Comparison of ENCODE assay signal across 2 cellular contexts in genomic region chr1:212413902-212414327, GRCh38.
TF ChIP-seq lines count a peak whose summit lies in the region.

No MANE protein-coding gene starts in this region.

TF ChIP-seq in A549, 52 proteins besides CTCF, POLR2A, EP300 and RAD21:
- TF ChIP-seq CHD2 (IDR thresholded peaks at IDR 0.05; ENCODE audit: low read length, partially characterized antibody) (no peak), SMC3 (IDR thresholded peaks at IDR 0.05) (no peak)
TF ChIP-seq in A549: peak in this region for 0.

TF ChIP-seq in K562, 482 proteins besides CTCF, POLR2A, EP300 and RAD21 (continued from another document and continues in another):
- TF ChIP-seq MAFK (IDR thresholded peaks at IDR 0.05; ENCODE audit: low read length) (no peak), ZNF511 (CRISPR knock-in tag; IDR thresholded peaks at IDR 0.05) (no peak), HMGXB4 (CRISPR knock-in tag; IDR thresholded peaks at IDR 0.05) (0 out of 2 replicates have a peak, but pooled peaks have one; percentile 20), ZNF23 (CRISPR knock-in tag; IDR thresholded peaks at IDR 0.05) (no peak), SIN3A (IDR thresholded peaks at IDR 0.05; ENCODE audit: borderline replicate concordance in 2 of 2, control insufficient read depth in 1 of 2, low read depth in 2 of 2, low read length in 2 of 2) (0 out of 4 replicates have a peak, but pooled peaks of 1 of the 2 experiments have one; percentile 60), ZNF253 (CRISPR knock-in tag; conservative IDR thresholded peaks at IDR 0.05) (no peak), GTF2F1 (IDR thresholded peaks at IDR 0.05; ENCODE audit: low read depth, low read length) (no peak), EGR1 (conservative IDR thresholded peaks at IDR 0.05) (peak; percentile 51), ZNF316 (IDR thresholded peaks at IDR 0.05) (no peak), SMARCC2 (IDR thresholded peaks at IDR 0.05; ENCODE audit: low read depth) (no peak), RBM39 (optimal IDR thresholded peaks at IDR 0.05; ENCODE audit: low read depth, low read length) (no peak), RBM22 (IDR thresholded peaks at IDR 0.05; ENCODE audit: low read depth, low read length, poor library complexity, severe bottlenecking) (no peak), ZNF133 (CRISPR knock-in tag; IDR thresholded peaks at IDR 0.05) (no peak), FUS (optimal IDR thresholded peaks at IDR 0.05; ENCODE audit: low read depth, low read length) (no peak), EZH2 (IDR thresholded peaks at IDR 0.05; ENCODE audit: borderline replicate concordance, low read depth, low read length) (no peak), E2F6 (IDR thresholded peaks at IDR 0.05; ENCODE audit: borderline replicate concordance in 1 of 2, extremely low read depth in 1 of 2, insufficient read depth in 1 of 2, insufficient read length in 1 of 2, low read depth in 1 of 2, low read length in 1 of 2, poor library complexity in 1 of 2, severe bottlenecking in 1 of 2) (peak in 1 of 2 experiments; percentile 39), CHD4 (IDR thresholded peaks at IDR 0.05; ENCODE audit: insufficient read depth, insufficient replicate concordance, low read depth, low read length, poor library complexity, severe bottlenecking) (no peak), XRCC3 (IDR thresholded peaks at IDR 0.05) (no peak), CEBPG (CRISPR knock-in tag; IDR thresholded peaks at IDR 0.05) (no peak), CEBPG (tag; conservative IDR thresholded peaks at IDR 0.05 in 1 of 2, IDR thresholded peaks at IDR 0.05 in 1 of 2) (no peak), PATZ1 (CRISPR knock-in tag; IDR thresholded peaks at IDR 0.05; ENCODE audit: borderline replicate concordance) (no peak), BACH1 (tag; IDR thresholded peaks at IDR 0.05) (no peak), SNIP1 (IDR thresholded peaks at IDR 0.05; ENCODE audit: low read depth) (no peak), SRF (CRISPR knock-in tag; IDR thresholded peaks at IDR 0.05) (0 out of 4 replicates have a peak, but pooled peaks of 1 of the 2 experiments have one; percentile 33), STAT6 (CRISPR knock-in tag; IDR thresholded peaks at IDR 0.05) (no peak), NR4A1 (CRISPR knock-in tag; IDR thresholded peaks at IDR 0.05) (peak; percentile 46; the same call in 1 of the 2 replicates), NR4A1 (tag; IDR thresholded peaks at IDR 0.05) (no peak), ZBTB1 (CRISPR knock-in tag; IDR thresholded peaks at IDR 0.05; ENCODE audit: borderline replicate concordance, low read depth) (0 out of 2 replicates have a peak, but pooled peaks have one; percentile 59), PTRF (tag; IDR thresholded peaks at IDR 0.05) (no peak), ILF3 (IDR thresholded peaks at IDR 0.05; ENCODE audit: borderline replicate concordance) (no peak), ZMIZ1 (IDR thresholded peaks at IDR 0.05; ENCODE audit: low read depth in 2 of 2, low read length in 2 of 2) (no peak), ZNF277 (CRISPR knock-in tag; IDR thresholded peaks at IDR 0.05; ENCODE audit: borderline replicate concordance) (no peak), ZBED1 (IDR thresholded peaks at IDR 0.05) (no peak), NCOA2 (IDR thresholded peaks at IDR 0.05; ENCODE audit: partially characterized antibody in 2 of 2) (no peak), TOE1 (IDR thresholded peaks at IDR 0.05; ENCODE audit: borderline replicate concordance) (no peak), TOE1 (CRISPR knock-in tag; IDR thresholded peaks at IDR 0.05; ENCODE audit: borderline replicate concordance, low read depth) (no peak), ZNF347 (CRISPR knock-in tag; IDR thresholded peaks at IDR 0.05; ENCODE audit: low read depth) (no peak), CC2D1A (IDR thresholded peaks at IDR 0.05) (no peak), IRF2 (CRISPR knock-in tag; IDR thresholded peaks at IDR 0.05) (no peak), CREM (IDR thresholded peaks at IDR 0.05; ENCODE audit: low read depth) (peak; percentile 42; the same call in 1 of the 2 replicates), ADNP (tag; IDR thresholded peaks at IDR 0.05) (no peak), NUFIP1 (IDR thresholded peaks at IDR 0.05; ENCODE audit: partially characterized antibody) (peak; percentile 31), ZNF707 (CRISPR knock-in tag; conservative IDR thresholded peaks at IDR 0.05) (no peak), CTBP1 (IDR thresholded peaks at IDR 0.05; ENCODE audit: borderline replicate concordance) (peak; percentile 19; the same call in 1 of the 2 replicates), SIN3B (IDR thresholded peaks at IDR 0.05; ENCODE audit: low read depth) (no peak), E2F4 (CRISPR knock-in tag; IDR thresholded peaks at IDR 0.05; ENCODE audit: low read depth) (no peak), HNRNPL (IDR thresholded peaks at IDR 0.05; ENCODE audit: low read depth, low read length) (no peak), MBD1 (CRISPR knock-in tag; IDR thresholded peaks at IDR 0.05) (no peak), ZBTB26 (CRISPR knock-in tag; IDR thresholded peaks at IDR 0.05) (no peak), ZNF778 (CRISPR knock-in tag; IDR thresholded peaks at IDR 0.05) (no peak)
